Comparison of ENCODE assay signal across 1 cellular context in the genomic region with DNA sequence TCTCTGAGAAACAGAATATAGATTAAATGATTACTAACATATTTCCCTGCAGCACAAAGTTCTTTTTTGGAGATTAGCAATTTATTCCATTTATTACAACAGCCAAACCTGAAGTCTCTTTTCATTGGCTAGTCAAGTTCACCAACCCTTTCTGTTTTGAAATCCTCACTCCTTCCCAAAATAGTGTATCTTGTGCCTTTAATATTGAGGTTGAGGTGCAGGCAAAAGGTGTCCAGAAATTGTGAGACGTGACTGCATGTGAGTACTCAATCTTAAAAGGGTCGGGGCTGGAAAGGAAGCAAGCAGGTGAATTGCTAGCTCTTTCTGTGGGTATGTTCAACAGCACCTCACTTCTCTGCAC.
TF ChIP-seq lines count a peak whose summit lies in the region.

No MANE protein-coding gene starts in this region.

TF ChIP-seq in GM23338, 12 proteins besides CTCF, POLR2A, EP300 and RAD21 (continued from another document):
- TF ChIP-seq, protein P1, sequence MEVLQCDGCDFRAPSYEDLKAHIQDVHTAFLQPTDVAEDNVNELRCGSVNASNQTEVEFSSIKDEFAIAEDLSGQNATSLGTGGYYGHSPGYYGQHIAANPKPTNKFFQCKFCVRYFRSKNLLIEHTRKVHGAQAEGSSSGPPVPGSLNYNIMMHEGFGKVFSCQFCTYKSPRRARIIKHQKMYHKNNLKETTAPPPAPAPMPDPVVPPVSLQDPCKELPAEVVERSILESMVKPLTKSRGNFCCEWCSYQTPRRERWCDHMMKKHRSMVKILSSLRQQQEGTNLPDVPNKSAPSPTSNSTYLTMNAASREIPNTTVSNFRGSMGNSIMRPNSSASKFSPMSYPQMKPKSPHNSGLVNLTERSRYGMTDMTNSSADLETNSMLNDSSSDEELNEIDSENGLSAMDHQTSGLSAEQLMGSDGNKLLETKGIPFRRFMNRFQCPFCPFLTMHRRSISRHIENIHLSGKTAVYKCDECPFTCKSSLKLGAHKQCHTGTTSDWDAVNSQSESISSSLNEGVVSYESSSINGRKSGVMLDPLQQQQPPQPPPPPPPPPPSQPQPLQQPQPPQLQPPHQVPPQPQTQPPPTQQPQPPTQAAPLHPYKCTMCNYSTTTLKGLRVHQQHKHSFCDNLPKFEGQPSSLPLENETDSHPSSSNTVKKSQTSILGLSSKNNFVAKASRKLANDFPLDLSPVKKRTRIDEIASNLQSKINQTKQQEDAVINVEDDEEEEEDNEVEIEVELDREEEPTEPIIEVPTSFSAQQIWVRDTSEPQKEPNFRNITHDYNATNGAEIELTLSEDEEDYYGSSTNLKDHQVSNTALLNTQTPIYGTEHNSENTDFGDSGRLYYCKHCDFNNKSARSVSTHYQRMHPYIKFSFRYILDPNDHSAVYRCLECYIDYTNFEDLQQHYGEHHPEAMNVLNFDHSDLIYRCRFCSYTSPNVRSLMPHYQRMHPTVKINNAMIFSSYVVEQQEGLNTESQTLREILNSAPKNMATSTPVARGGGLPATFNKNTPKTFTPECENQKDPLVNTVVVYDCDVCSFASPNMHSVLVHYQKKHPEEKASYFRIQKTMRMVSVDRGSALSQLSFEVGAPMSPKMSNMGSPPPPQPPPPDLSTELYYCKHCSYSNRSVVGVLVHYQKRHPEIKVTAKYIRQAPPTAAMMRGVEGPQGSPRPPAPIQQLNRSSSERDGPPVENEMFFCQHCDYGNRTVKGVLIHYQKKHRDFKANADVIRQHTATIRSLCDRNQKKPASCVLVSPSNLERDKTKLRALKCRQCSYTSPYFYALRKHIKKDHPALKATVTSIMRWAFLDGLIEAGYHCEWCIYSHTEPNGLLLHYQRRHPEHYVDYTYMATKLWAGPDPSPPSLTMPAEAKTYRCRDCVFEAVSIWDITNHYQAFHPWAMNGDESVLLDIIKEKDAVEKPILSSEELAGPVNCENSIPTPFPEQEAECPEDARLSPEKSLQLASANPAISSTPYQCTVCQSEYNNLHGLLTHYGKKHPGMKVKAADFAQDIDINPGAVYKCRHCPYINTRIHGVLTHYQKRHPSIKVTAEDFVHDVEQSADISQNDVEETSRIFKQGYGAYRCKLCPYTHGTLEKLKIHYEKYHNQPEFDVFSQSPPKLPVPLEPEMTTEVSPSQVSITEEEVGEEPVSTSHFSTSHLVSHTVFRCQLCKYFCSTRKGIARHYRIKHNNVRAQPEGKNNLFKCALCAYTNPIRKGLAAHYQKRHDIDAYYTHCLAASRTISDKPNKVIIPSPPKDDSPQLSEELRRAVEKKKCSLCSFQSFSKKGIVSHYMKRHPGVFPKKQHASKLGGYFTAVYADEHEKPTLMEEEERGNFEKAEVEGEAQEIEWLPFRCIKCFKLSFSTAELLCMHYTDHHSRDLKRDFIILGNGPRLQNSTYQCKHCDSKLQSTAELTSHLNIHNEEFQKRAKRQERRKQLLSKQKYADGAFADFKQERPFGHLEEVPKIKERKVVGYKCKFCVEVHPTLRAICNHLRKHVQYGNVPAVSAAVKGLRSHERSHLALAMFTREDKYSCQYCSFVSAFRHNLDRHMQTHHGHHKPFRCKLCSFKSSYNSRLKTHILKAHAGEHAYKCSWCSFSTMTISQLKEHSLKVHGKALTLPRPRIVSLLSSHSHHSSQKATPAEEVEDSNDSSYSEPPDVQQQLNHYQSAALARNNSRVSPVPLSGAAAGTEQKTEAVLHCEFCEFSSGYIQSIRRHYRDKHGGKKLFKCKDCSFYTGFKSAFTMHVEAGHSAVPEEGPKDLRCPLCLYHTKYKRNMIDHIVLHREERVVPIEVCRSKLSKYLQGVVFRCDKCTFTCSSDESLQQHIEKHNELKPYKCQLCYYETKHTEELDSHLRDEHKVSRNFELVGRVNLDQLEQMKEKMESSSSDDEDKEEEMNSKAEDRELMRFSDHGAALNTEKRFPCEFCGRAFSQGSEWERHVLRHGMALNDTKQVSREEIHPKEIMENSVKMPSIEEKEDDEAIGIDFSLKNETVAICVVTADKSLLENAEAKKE (CRISPR knock-in tag; IDR thresholded peaks at IDR 0.05): no peak
- TF ChIP-seq, protein P2, sequence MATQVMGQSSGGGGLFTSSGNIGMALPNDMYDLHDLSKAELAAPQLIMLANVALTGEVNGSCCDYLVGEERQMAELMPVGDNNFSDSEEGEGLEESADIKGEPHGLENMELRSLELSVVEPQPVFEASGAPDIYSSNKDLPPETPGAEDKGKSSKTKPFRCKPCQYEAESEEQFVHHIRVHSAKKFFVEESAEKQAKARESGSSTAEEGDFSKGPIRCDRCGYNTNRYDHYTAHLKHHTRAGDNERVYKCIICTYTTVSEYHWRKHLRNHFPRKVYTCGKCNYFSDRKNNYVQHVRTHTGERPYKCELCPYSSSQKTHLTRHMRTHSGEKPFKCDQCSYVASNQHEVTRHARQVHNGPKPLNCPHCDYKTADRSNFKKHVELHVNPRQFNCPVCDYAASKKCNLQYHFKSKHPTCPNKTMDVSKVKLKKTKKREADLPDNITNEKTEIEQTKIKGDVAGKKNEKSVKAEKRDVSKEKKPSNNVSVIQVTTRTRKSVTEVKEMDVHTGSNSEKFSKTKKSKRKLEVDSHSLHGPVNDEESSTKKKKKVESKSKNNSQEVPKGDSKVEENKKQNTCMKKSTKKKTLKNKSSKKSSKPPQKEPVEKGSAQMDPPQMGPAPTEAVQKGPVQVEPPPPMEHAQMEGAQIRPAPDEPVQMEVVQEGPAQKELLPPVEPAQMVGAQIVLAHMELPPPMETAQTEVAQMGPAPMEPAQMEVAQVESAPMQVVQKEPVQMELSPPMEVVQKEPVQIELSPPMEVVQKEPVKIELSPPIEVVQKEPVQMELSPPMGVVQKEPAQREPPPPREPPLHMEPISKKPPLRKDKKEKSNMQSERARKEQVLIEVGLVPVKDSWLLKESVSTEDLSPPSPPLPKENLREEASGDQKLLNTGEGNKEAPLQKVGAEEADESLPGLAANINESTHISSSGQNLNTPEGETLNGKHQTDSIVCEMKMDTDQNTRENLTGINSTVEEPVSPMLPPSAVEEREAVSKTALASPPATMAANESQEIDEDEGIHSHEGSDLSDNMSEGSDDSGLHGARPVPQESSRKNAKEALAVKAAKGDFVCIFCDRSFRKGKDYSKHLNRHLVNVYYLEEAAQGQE (IDR thresholded peaks at IDR 0.05; ENCODE audit: unreplicated experiment): no peak
- TF ChIP-seq EZH2phosphoT487 (IDR thresholded peaks at IDR 0.05; ENCODE audit: unreplicated experiment): no peak
- no peak for TF ChIP-seq EZH2 (IDR thresholded peaks at IDR 0.05; ENCODE audit: low read depth, unreplicated experiment)
- TF ChIP-seq ZNF114 (CRISPR knock-in tag; IDR thresholded peaks at IDR 0.05): no peak
- TF ChIP-seq JUNB (IDR thresholded peaks at IDR 0.05; ENCODE audit: unreplicated experiment): no peak
- TF ChIP-seq CREB1 (CRISPR knock-in tag; IDR thresholded peaks at IDR 0.05; ENCODE audit: low read depth): no peak
- TF ChIP-seq NANOG (IDR thresholded peaks at IDR 0.05; ENCODE audit: borderline replicate concordance): no peak
- TF ChIP-seq ZNF331 (CRISPR knock-in tag; IDR thresholded peaks at IDR 0.05; ENCODE audit: low read depth): no peak
- TF ChIP-seq ETS1 (IDR thresholded peaks at IDR 0.05): no peak
TF ChIP-seq in GM23338: peak in this region for 0.
